In the genomic region with DNA sequence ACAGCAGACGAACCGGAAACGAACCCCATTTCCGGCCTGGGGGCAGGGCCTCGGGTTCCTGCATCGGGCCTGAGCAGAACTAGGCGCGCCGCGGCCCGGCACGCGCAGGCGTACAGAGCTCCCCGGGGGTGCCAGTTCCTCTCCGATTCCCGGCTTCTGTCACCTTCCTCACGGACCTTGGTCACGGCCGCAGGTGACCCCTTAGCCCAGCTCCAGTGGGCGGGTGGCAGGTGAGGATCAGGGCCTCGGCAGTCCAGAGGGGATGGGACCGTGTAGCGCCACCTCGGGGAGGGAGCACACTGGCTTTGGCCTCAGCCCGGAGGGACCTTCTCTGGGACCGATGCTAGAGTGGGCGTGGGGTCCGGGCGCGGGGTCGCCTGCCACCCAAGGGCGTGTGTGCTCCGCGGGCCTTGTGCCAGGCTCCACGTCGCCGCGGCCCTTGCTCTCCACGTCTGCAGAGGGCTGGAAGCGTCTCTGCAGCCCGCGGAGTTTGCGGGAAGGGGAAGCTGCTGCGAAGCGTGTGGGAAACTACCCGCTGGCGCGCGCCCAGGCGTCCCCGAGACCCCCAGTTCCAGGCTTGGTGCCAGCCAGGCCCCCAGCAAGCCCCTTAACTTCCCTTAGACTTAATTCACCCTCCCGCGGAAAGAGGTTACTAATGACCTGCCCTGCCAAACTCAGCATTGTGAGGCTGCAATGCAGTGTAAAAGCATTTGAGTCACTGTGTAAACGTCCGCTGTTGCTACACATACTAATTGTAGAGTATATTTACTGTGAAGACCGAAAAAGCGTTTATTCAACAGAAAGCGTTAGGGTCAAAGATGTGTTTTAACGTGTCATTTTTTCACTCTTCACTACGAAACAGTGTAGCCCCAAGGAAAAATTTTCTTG, we compare ENCODE assay signal across 8 cellular contexts. TPM values are rescaled to one million over a fixed set of nuclear protein-coding genes. Genes with fewer than 3 reads are reported as not detected.
DNase-seq lines count a peak whose midpoint lies in the region; ATAC-seq, FAIRE-seq and TF ChIP-seq lines count a peak whose summit lies in the region.

A gene (plus strand): TSS at position 48 of the 888 bp plus-strand sequence. CDS start 7,930 bp downstream, outside the sequence.

- H3K4me1 ChIP-seq in breast epithelium, result peaks cover 0 to 14% of the 10 kb centered on the region in 2 donors

- FAIRE-seq in GM18507 (lab: Jason Lieb, UNC), result peak; percentile 86

- H3K9me3 ChIP-seq in breast epithelium, result no peaks in the 10 kb centered on the region

- intact Hi-C loops in breast epithelium (cut with DNase I; ENCODE audit: low total_unique reads), result no loop called here

- DNase-seq in 8988T (peak; percentile 49), GM18507 (ENCODE audit: extremely low spot score, insufficient read length, low read depth) (peak; percentile 79), NCI-H2196 (lab: John Stamatoyannopoulos, UW; ENCODE audit: unreplicated experiment) (peak; percentile 92), breast epithelium (ENCODE audit: low spot score in 2 of 2) (peak; percentile 85 to 87), iPS-NIHi11 (ENCODE audit: low spot score) (peak; percentile 91), smooth muscle cell of the brain vasculature (ENCODE audit: low read depth, low spot score) (peak; percentile 45)

- TF ChIP-seq CTCF in VCaP (conservative IDR thresholded peaks at IDR 0.05) (peak; percentile 64), breast epithelium (IDR thresholded peaks at IDR 0.05) (no peak)

- peak within 1 kb of the TSS; percentile 82 to 87 (median 82) for H3K4me3 ChIP-seq in breast epithelium

- H3K27ac ChIP-seq in VCaP, result peak within 1 kb of the TSS; percentile 87
- peak within 1 kb of the TSS; percentile 88 to 92 for H3K27ac ChIP-seq in breast epithelium

- no peaks in the 10 kb centered on the region for H3K36me3 ChIP-seq in breast epithelium

- no peaks in the 10 kb centered on the region for H3K27me3 ChIP-seq in breast epithelium

- ATAC-seq in HG02981 (IDR thresholded peaks at IDR 0.05; ENCODE audit: unreplicated experiment), result peak; percentile 70

- TF ChIP-seq POLR2A in breast epithelium (IDR thresholded peaks at IDR 0.05), result peak; percentile 47

RNA-seq across cellular contexts. Expression of the gene that starts here (rescaled TPM):
- total RNA-seq in breast epithelium, result 10 to 100 TPM; 52.5 to 89.6 (median 69.2) TPM

Comparison
In these comparisons a context has a peak if more than half of its experiments do, and no peak if none do; other contexts are left out.
1. Peak in every context shown above with its lines: DNase-seq, ATAC-seq, H3K4me3 ChIP-seq and H3K27ac ChIP-seq.